Comparison of ENCODE assay signal across 21 cellular contexts in genomic region chr14:45381091-45381490, GRCh38.
"Had no signal": no experiment of that assay in that cellular context is flagged by ENCODE, and none has a peak within 500 bp of the region (broad histone marks: within the 10 kb centered on the region; RNA-seq: fewer than 3 reads in every experiment).

No MANE protein-coding gene starts in this region.

- H3K36me3 ChIP-seq: esophagus squamous epithelium, gastrocnemius medialis, heart right ventricle, left lung, lower lobe of right lung had no signal

- ATAC-seq: effector memory CD8-positive, alpha-beta T cell; esophagus mucosa; gastrocnemius medialis; heart right ventricle; left cardiac atrium; left lung; left ventricle myocardium superior; lower lobe of right lung; naive thymus-derived CD4-positive, alpha-beta T cell had no signal

- H3K4me3 ChIP-seq: esophagus squamous epithelium, gastrocnemius medialis, heart right ventricle, left lung, lower lobe of right lung had no signal

- H3K27me3 ChIP-seq: esophagus squamous epithelium, gastrocnemius medialis, heart right ventricle, left lung had no signal

- DNase-seq: cortex of kidney; effector CD8-positive, alpha-beta T cell; effector memory CD8-positive, alpha-beta T cell; endodermal cell; esophagus squamous epithelium; foreskin fibroblast; foreskin melanocyte; gastrocnemius medialis; glutamatergic neuron; head of caudate nucleus; heart right ventricle; hippocampal formation; left cardiac atrium; left lung; left ventricle myocardium superior; lower lobe of right lung; mesenchymal stem cell; midbrain; naive thymus-derived CD4-positive, alpha-beta T cell had no signal

- H3K4me1 ChIP-seq: esophagus squamous epithelium, gastrocnemius medialis, heart right ventricle, left lung, lower lobe of right lung had no signal

- H3K27ac ChIP-seq: epithelial cell of prostate, esophagus squamous epithelium, gastrocnemius medialis, heart right ventricle, left lung, lower lobe of right lung had no signal
